In the genomic region with DNA sequence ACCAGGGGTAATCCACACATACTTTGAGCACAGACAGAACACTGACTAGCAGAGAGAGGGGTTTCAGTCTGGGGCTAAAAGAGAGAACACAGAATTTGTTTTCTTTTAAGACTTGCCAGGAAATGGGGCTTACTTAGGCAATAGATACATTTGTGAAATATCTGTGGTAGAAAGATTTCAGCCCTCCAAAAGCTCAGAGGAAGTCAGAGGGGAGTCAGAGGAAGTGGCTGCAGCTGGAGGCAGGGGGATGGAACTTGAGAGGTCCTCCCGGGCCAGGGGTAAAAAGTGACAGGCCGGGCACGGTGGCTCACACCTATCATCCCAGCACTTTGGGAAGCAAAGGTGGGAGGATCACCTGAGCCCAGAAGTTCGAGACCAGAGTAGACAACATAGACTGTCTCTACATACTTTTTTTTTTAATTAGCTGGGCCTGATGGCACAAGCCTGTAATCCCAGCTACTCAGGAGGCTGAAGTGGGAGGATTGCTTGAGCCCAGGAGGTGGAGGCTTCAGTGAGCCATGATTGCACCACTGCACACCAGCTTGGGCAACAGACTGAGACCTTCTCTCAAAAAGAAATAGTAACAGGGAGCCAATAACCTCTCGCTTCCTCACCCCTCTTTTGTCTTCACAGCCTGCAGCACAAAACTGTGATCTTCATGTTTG, we compare ENCODE assay signal across 8 cellular contexts. TPM values are rescaled to one million over a fixed set of nuclear protein-coding genes. Genes with fewer than 3 reads are reported as not detected.
DNase-seq lines count a peak whose midpoint lies in the region; ATAC-seq and TF ChIP-seq lines count a peak whose summit lies in the region.

No MANE protein-coding gene starts in this region.

- H3K27ac ChIP-seq in KMS-11 (peak overlapping the region; percentile 88), gastrocnemius medialis (peak overlapping the region in 1 of 4 donors; percentile 9)

- H3K4me1 ChIP-seq in KMS-11 (ENCODE audit: low read depth, poor library complexity, severe bottlenecking): peaks cover 71% of the 10 kb centered on the region
- no peaks in the 10 kb centered on the region for H3K4me1 ChIP-seq in gastrocnemius medialis

- DNase-seq in GM13977 (ENCODE audit: low spot score) (peak; percentile 42), astrocyte of the hippocampus (ENCODE audit: low read depth, low spot score) (peak; percentile 64), skeletal muscle cell (ENCODE audit: low read depth) (peak; percentile 71), NCI-H146 treated with DMSO at 0.1 percent for 48 hours (lab: John Stamatoyannopoulos, UW; ENCODE audit: unreplicated experiment) (no peak), gastrocnemius medialis (no peak), inferior parietal cortex (ENCODE audit: extremely low spot score) (no peak)

- in situ Hi-C loops in GM13977 (cut with MboI; ENCODE audit: low pct_unique_long_range_greater_than_20kb, low sequenced_read_pairs, unreplicated experiment) (no loop called here), gastrocnemius medialis (cut with MboI; ENCODE audit: low sequenced_read_pairs in 4 of 4) (loop anchor here in 1 of 4 donors (10.0 kb wide), 1 partner anchor 64 kb away; no protein-coding TSS in a partner anchor)

- H4K20me1 ChIP-seq in KMS-11 (ENCODE audit: insufficient read depth): no peaks in the 10 kb centered on the region

- no peaks in the 10 kb centered on the region for H3K79me2 ChIP-seq in KMS-11 (ENCODE audit: insufficient read depth, low read depth)

- TF ChIP-seq POLR2A in gastrocnemius medialis (IDR thresholded peaks at IDR 0.05): no peak

- H3K36me3 ChIP-seq in KMS-11 (ENCODE audit: insufficient read depth) (no peaks in the 10 kb centered on the region), gastrocnemius medialis (no peaks in the 10 kb centered on the region)

- ATAC-seq in gastrocnemius medialis: no peak
- no peak for ATAC-seq in HG03135 (IDR thresholded peaks at IDR 0.05; ENCODE audit: unreplicated experiment)

- H3K27me3 ChIP-seq in KMS-11 (ENCODE audit: insufficient read depth, low read depth): no peaks in the 10 kb centered on the region
- no peaks in the 10 kb centered on the region for H3K27me3 ChIP-seq in gastrocnemius medialis

- intact Hi-C loops in gastrocnemius medialis (cut with DNase I; ENCODE audit: low total_unique reads): no loop called here

- H3K4me3 ChIP-seq in KMS-11 (IDR thresholded peaks at IDR 0.05; ENCODE audit: insufficient read depth, low read depth, low read length) (no peak overlapping the region), skeletal muscle cell (ENCODE audit: low read depth, low read length) (no peak overlapping the region), gastrocnemius medialis (no peak overlapping the region)

- H3K9me3 ChIP-seq in gastrocnemius medialis: no peaks in the 10 kb centered on the region

- TF ChIP-seq CTCF in GM13977 (IDR thresholded peaks at IDR 0.05; ENCODE audit: extremely low read depth, insufficient read depth, missing control alignments) (no peak), KMS-11 (conservative IDR thresholded peaks at IDR 0.05; ENCODE audit: low read depth, low read length) (no peak), gastrocnemius medialis (IDR thresholded peaks at IDR 0.05 in 4 of 5, conservative IDR thresholded peaks at IDR 0.05 in 1 of 5) (no peak)

- H2AFZ ChIP-seq in KMS-11 (ENCODE audit: low read depth): peak overlapping the region; percentile 38; the same call in 1 of the 2 replicates

- peak overlapping the region; percentile 14; the same call in 1 of the 2 replicates for H3K9ac ChIP-seq in KMS-11

- H3K4me2 ChIP-seq in KMS-11: peak overlapping the region; percentile 51; the same call in 1 of the 2 replicates

RNA-seq across cellular contexts. Expression of a gene that starts 49.9 kb away (rescaled TPM):
- 1 to 10 TPM; 2.5 to 9.4 (median 5.1) TPM for total RNA-seq in gastrocnemius medialis

RNA-seq across cellular contexts. Expression of a gene that starts 53.1 kb away (rescaled TPM):
- total RNA-seq in gastrocnemius medialis: 10 to 100 TPM; 11.7 to 20.0 (median 17.2) TPM

Comparison
In these comparisons a context has a peak if more than half of its experiments do, and no peak if none do; other contexts are left out.
1. DNase-seq: peak in GM13977 (single experiment), astrocyte of the hippocampus (single experiment) and skeletal muscle cell (single experiment); none in NCI-H146 treated with DMSO at 0.1 percent for 48 hours (single experiment), gastrocnemius medialis (0 of 2) and inferior parietal cortex (single experiment).